8 cellular contexts compared by ENCODE assay signal in the genomic region with DNA sequence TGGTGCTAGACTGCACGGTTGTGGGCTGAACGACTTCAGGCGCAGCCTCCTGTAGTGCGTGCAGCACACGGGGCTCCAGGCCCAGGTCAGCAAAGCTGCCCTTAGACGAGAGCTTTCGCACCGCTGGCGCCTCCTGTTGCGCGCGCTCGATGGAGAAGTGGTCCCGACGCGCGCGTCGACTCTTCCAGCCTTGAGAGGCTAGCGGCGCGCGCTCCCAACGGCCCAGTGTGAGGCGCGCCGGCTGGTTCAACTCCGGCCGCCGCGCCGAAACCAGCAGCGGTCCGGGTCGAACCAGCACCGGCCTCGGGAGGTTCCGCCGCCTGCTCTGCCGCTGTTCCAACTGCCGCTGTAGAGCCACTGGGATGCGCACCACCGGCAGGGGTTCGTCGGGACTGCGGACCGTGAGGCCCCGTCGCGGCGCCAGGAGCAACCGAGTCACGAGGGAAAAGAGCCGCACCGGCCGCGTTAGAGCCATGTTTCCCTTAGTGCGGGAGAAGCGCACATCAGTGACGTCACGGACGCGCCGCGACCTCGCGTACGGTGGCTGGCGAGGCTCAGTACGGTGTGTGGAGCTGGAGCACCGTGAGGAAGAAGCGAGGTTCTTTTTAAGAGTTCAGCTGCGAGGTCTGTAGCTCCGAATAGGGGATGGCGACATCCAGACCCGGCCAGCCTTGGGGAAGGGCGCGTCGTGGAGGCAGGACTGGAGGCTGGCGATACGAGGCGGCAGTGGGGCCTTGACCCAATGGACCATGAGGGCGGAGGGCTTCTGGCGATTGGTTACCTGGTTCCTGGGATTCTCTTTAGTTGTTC. TPM values are rescaled to one million over a fixed set of nuclear protein-coding genes. Genes with fewer than 3 reads are reported as not detected.
DNase-seq lines count a peak whose midpoint lies in the region; ATAC-seq and TF ChIP-seq lines count a peak whose summit lies in the region.

A gene with protein sequence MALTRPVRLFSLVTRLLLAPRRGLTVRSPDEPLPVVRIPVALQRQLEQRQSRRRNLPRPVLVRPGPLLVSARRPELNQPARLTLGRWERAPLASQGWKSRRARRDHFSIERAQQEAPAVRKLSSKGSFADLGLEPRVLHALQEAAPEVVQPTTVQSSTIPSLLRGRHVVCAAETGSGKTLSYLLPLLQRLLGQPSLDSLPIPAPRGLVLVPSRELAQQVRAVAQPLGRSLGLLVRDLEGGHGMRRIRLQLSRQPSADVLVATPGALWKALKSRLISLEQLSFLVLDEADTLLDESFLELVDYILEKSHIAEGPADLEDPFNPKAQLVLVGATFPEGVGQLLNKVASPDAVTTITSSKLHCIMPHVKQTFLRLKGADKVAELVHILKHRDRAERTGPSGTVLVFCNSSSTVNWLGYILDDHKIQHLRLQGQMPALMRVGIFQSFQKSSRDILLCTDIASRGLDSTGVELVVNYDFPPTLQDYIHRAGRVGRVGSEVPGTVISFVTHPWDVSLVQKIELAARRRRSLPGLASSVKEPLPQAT (minus strand): TSS at position 505 of the 810 bp plus-strand sequence. CDS start 30 bp downstream, at position 475.
A gene (plus strand): TSS at position 557 of the 810 bp plus-strand sequence. CDS start 14,740 bp downstream, outside the sequence.

- intact Hi-C loops in PC-9 (cut with micrococcal nuclease; ENCODE audit: unreplicated experiment) = no loop called here

- H3F3A ChIP-seq in PC-9 (ENCODE audit: insufficient read depth, low read depth) = no peaks in the 10 kb centered on the region; the same call in 1 of the 2 replicates

- H3K4me1 ChIP-seq in PC-9 (replicated peaks; ENCODE audit: insufficient read depth) = peaks cover 19% of the 10 kb centered on the region

- ATAC-seq in GM21526 (IDR thresholded peaks at IDR 0.05; ENCODE audit: low FRiP score, unreplicated experiment) = peak; percentile 66

- H4K20me1 ChIP-seq in PC-9 (ENCODE audit: insufficient read depth) = 0 out of 2 replicates have a peak, but pooled peaks cover 3% of the 10 kb centered on the region

- no peaks in the 10 kb centered on the region for H3K9me3 Mint-ChIP-seq in IgD-negative memory B cell

- DNase-seq in DMS 273 (lab: John Stamatoyannopoulos, UW; ENCODE audit: unreplicated experiment) (peak; percentile 97), PC-9 (peak; percentile 85 to 90), activated T-cell treated with anti-CD3 and anti-CD28 coated beads for 48 hours (ENCODE audit: low read depth) (peak; percentile 93), epithelial cell of proximal tubule (ENCODE audit: low read depth) (peak; percentile 63), mucosa of gallbladder (ENCODE audit: low spot score) (peak; percentile 96)
- peak; percentile 89 to 95 for DNase-seq in stimulated activated CD8-positive, alpha-beta memory T cell treated with anti-CD3 and anti-CD28 coated beads, Interleukin-4, amount 100 ng/mL, for 1 hour (ENCODE audit: low read depth in 2 of 2, low spot score in 1 of 2)

- H3K79me2 ChIP-seq in PC-9 (ENCODE audit: low read depth) = peaks cover 41% of the 10 kb centered on the region

- BruUV-seq in PC-9 (replicated peaks; lab: Mats Ljungman, UMichigan) = no TSS peak

- no peaks in the 10 kb centered on the region for H3K9me3 ChIP-seq in PC-9 (ENCODE audit: insufficient read depth, low read depth)

- no peak for TF ChIP-seq CTCF in PC-9 (conservative IDR thresholded peaks at IDR 0.05)
- no peak for TF ChIP-seq CTCF in epithelial cell of proximal tubule (conservative IDR thresholded peaks at IDR 0.05; ENCODE audit: low read depth, low read length)

- H3K36me3 Mint-ChIP-seq in IgD-negative memory B cell = peaks cover 5% of the 10 kb centered on the region

- H2AFZ ChIP-seq in PC-9 = peak within 1 kb of the TSS; percentile 98

- H3K4me1 Mint-ChIP-seq in IgD-negative memory B cell = peaks cover 4 to 27% (median 6%) of the 10 kb centered on the region in 3 donors

- CTCF ChIA-PET in PC-9 (lab: Charles Lee) = interaction anchor here (0.6 kb wide), 1 partner anchor 150 kb away, joined by 4 read pairs; a partner anchor contains a TSS

- H3K27me3 Mint-ChIP-seq in IgD-negative memory B cell = peaks cover 4% of the 10 kb centered on the region

- H3K27ac Mint-ChIP-seq in IgD-negative memory B cell = peak within 1 kb of the TSS; percentile 82 to 99 (median 87)

- H3K4me3 ChIP-seq in PC-9 = peak within 1 kb of the TSS; percentile 86
- H3K4me3 ChIP-seq in epithelial cell of proximal tubule (ENCODE audit: low read depth, low read length) = peak within 1 kb of the TSS; percentile 96

- H3K4me3 Mint-ChIP-seq in IgD-negative memory B cell = peak within 1 kb of the TSS; percentile 83 to 100 (median 98)

- peak within 1 kb of the TSS; percentile 100 for H3K4me2 ChIP-seq in PC-9

- POLR2A ChIA-PET in PC-9 (lab: Charles Lee; ENCODE audit: unreplicated experiment) = no interaction called here

- H3K27ac ChIP-seq in PC-9 = peak within 1 kb of the TSS; percentile 56

- no peaks in the 10 kb centered on the region for H3K9me2 ChIP-seq in PC-9 (ENCODE audit: insufficient read depth)

- H3K36me3 ChIP-seq in PC-9 (ENCODE audit: low read depth) = no peaks in the 10 kb centered on the region

- H3K27me3 ChIP-seq in PC-9 (ENCODE audit: insufficient read depth, low read depth) = no peaks in the 10 kb centered on the region

RNA-seq across cellular contexts. Expression of the first gene that starts in this region (rescaled TPM):
- 35.8 TPM for polyA plus RNA-seq in IgD-negative memory B cell
- total RNA-seq in PC-9 (2021) = 6.3 and 7.5 TPM in 2 replicates
- total RNA-seq in epithelial cell of proximal tubule = 5.3 and 11.8 TPM in 2 replicates
- total RNA-seq in mucosa of gallbladder = 6.6 TPM

RNA-seq across cellular contexts. Expression of the second gene that starts in this region (rescaled TPM):
- polyA plus RNA-seq in IgD-negative memory B cell = 68.3 TPM
- 25.4 and 29.7 TPM in 2 replicates for total RNA-seq in PC-9 (2021)
- total RNA-seq in epithelial cell of proximal tubule = 20.9 and 28.5 TPM in 2 replicates
- total RNA-seq in mucosa of gallbladder = 9.4 TPM

Comparison
In these comparisons a context has a peak if more than half of its experiments do, and no peak if none do; other contexts are left out.
1. Peak in every context shown above with its lines: DNase-seq, ATAC-seq, H3K4me3 ChIP-seq and H3K27ac ChIP-seq.